Comparison of ENCODE assay signal across 24 cellular contexts in genomic region chr3:172946061-172946460, GRCh38.
"Had no signal": no experiment of that assay in that cellular context is flagged by ENCODE, and none has a peak within 500 bp of the region (broad histone marks: within the 10 kb centered on the region; RNA-seq: fewer than 3 reads in every experiment).

No MANE protein-coding gene starts in this region.

- H3K9me3 Mint-ChIP-seq: activated CD4-positive, alpha-beta T cell treated with anti-CD3 and anti-CD28 coated beads, Interleukin-2, amount 10 ng/mL, durations not matched to agents 24 days and 14 days; activated naive CD4-positive, alpha-beta T cell treated with anti-CD3 and anti-CD28 coated beads, Interleukin-2, amount 50 U/mL, for 72 hours; activated T-cell treated with anti-CD3 and anti-CD28 coated beads, Interleukin-2, amount 50 U/mL, for 24 hours; activated T-helper 1 cell treated with anti-CD3 and anti-CD28 coated beads, Interleukin-12 subunit alpha, Interleukin-12 subunit beta, Interleukin-2, Interleukin-4 antibody, amounts not matched to agents 30 ng/mL and 10 ng/mL and 1 ng/mL, durations not matched to agents 14 hours and 24 hours and 36 hours had no signal

- H3K27me3 Mint-ChIP-seq: activated CD4-positive, alpha-beta T cell treated with anti-CD3 and anti-CD28 coated beads, Interleukin-2, amount 10 ng/mL, durations not matched to agents 24 days and 14 days; activated CD8-positive, alpha-beta memory T cell treated with anti-CD3 and anti-CD28 coated beads, Interleukin-2, amount 10 ng/mL, durations not matched to agents 7 days and 5 days; activated naive CD8-positive, alpha-beta T cell treated with anti-CD3 and anti-CD28 coated beads, Interleukin-2, amount 50 U/mL, for 24 hours; activated T-cell treated with anti-CD3 and anti-CD28 coated beads, Interleukin-2, amount 50 U/mL, for 24 hours; T-helper 17 cell had no signal

- H3K27me3 ChIP-seq: brain microvascular endothelial cell, cardiac muscle cell had no signal

- H3K27ac ChIP-seq: brain microvascular endothelial cell, cardiac muscle cell had no signal

- H3K36me3 Mint-ChIP-seq: activated CD8-positive, alpha-beta memory T cell treated with anti-CD3 and anti-CD28 coated beads, Interleukin-2, amount 10 ng/mL, durations not matched to agents 7 days and 5 days; activated naive CD4-positive, alpha-beta T cell treated with anti-CD3 and anti-CD28 coated beads, Interleukin-2, amount 50 U/mL, for 72 hours; WTC11 had no signal

- H3K4me1 Mint-ChIP-seq: activated CD4-positive, alpha-beta T cell treated with anti-CD3 and anti-CD28 coated beads, Interleukin-2, amount 10 ng/mL, durations not matched to agents 24 days and 14 days; activated CD8-positive, alpha-beta memory T cell treated with anti-CD3 and anti-CD28 coated beads, Interleukin-2, amount 10 ng/mL, durations not matched to agents 7 days and 5 days; activated naive CD8-positive, alpha-beta T cell treated with anti-CD3 and anti-CD28 coated beads, Interleukin-2, amount 50 U/mL, for 24 hours; T-helper 17 cell had no signal

- ATAC-seq: activated CD8-positive, alpha-beta memory T cell treated with anti-CD3 and anti-CD28 coated beads, Interleukin-2, amount 10 ng/mL, durations not matched to agents 7 days and 5 days; activated naive CD4-positive, alpha-beta T cell treated with anti-CD3 and anti-CD28 coated beads, Interleukin-2, amount 50 U/mL, for 72 hours; activated naive CD8-positive, alpha-beta T cell treated with anti-CD3 and anti-CD28 coated beads, Interleukin-2, amount 50 U/mL, for 24 hours; PC-3; T-helper 17 cell; WTC11 had no signal

- DNase-seq: activated CD4-positive, alpha-beta T cell treated with anti-CD3 and anti-CD28 coated beads for 1 hour; activated CD4-positive, alpha-beta T cell treated with anti-CD3 and anti-CD28 coated beads, Interleukin-2, amount 10 ng/mL, durations not matched to agents 24 days and 14 days; activated CD4-positive, alpha-beta T cell treated with anti-CD3 and anti-CD28 coated beads, Interleukin-2, amount 50 U/mL, for 48 hours; activated CD8-positive, alpha-beta memory T cell treated with anti-CD3 and anti-CD28 coated beads, Interleukin-2, amount 10 ng/mL, durations not matched to agents 7 days and 5 days; activated effector memory CD4-positive, alpha-beta T cell treated with anti-CD3 and anti-CD28 coated beads, Interleukin-2, amount 50 U/mL, for 16 hours; activated naive CD4-positive, alpha-beta T cell treated with Interleukin-2 at 50 U/mL for 16 hours; activated naive CD8-positive, alpha-beta T cell treated with anti-CD3 and anti-CD28 coated beads, Interleukin-2, amount 50 U/mL, for 24 hours; activated T-cell treated with anti-CD3 and anti-CD28 coated beads, Interleukin-2, amount 50 U/mL, for 24 hours; amniotic stem cell; brain microvascular endothelial cell; NCI-H1048; NCI-H146; NCI-H187 treated with DMSO at 0.1 percent for 48 hours; NCI-H2107; NCI-H2171 treated with DMSO at 0.1 percent for 48 hours; NCI-H510A treated with DMSO at 0.1 percent for 48 hours; PC-3; SHP77 treated with DMSO at 0.1 percent for 48 hours; T-helper 17 cell; T-helper 9 cell had no signal

- H3K4me3 ChIP-seq: cardiac muscle cell had no signal

- H3K4me3 Mint-ChIP-seq: activated CD4-positive, alpha-beta T cell treated with anti-CD3 and anti-CD28 coated beads, Interleukin-2, amount 10 ng/mL, durations not matched to agents 24 days and 14 days; activated CD8-positive, alpha-beta memory T cell treated with anti-CD3 and anti-CD28 coated beads, Interleukin-2, amount 10 ng/mL, durations not matched to agents 7 days and 5 days; activated naive CD8-positive, alpha-beta T cell treated with anti-CD3 and anti-CD28 coated beads, Interleukin-2, amount 50 U/mL, for 24 hours; activated T-cell treated with anti-CD3 and anti-CD28 coated beads, Interleukin-2, amount 50 U/mL, for 24 hours; activated T-helper 1 cell treated with anti-CD3 and anti-CD28 coated beads, Interleukin-12 subunit alpha, Interleukin-12 subunit beta, Interleukin-2, Interleukin-4 antibody, amounts not matched to agents 30 ng/mL and 10 ng/mL and 1 ng/mL, durations not matched to agents 14 hours and 24 hours and 36 hours; T-helper 17 cell; WTC11 had no signal

- H3K27ac Mint-ChIP-seq: activated CD4-positive, alpha-beta T cell treated with anti-CD3 and anti-CD28 coated beads, Interleukin-2, amount 10 ng/mL, durations not matched to agents 24 days and 14 days; activated CD8-positive, alpha-beta memory T cell treated with anti-CD3 and anti-CD28 coated beads, Interleukin-2, amount 10 ng/mL, durations not matched to agents 7 days and 5 days; activated naive CD4-positive, alpha-beta T cell treated with anti-CD3 and anti-CD28 coated beads, Interleukin-2, amount 50 U/mL, for 72 hours; activated naive CD8-positive, alpha-beta T cell treated with anti-CD3 and anti-CD28 coated beads, Interleukin-2, amount 50 U/mL, for 24 hours; activated T-cell treated with anti-CD3 and anti-CD28 coated beads, Interleukin-2, amount 50 U/mL, for 24 hours; activated T-helper 1 cell treated with anti-CD3 and anti-CD28 coated beads, Interleukin-12 subunit alpha, Interleukin-12 subunit beta, Interleukin-2, Interleukin-4 antibody, amounts not matched to agents 30 ng/mL and 10 ng/mL and 1 ng/mL, durations not matched to agents 14 hours and 24 hours and 36 hours; T-helper 17 cell; WTC11 had no signal

- H3K36me3 ChIP-seq: brain microvascular endothelial cell, cardiac muscle cell had no signal
